Comparison of ENCODE assay signal across 13 cellular contexts in the genomic region with DNA sequence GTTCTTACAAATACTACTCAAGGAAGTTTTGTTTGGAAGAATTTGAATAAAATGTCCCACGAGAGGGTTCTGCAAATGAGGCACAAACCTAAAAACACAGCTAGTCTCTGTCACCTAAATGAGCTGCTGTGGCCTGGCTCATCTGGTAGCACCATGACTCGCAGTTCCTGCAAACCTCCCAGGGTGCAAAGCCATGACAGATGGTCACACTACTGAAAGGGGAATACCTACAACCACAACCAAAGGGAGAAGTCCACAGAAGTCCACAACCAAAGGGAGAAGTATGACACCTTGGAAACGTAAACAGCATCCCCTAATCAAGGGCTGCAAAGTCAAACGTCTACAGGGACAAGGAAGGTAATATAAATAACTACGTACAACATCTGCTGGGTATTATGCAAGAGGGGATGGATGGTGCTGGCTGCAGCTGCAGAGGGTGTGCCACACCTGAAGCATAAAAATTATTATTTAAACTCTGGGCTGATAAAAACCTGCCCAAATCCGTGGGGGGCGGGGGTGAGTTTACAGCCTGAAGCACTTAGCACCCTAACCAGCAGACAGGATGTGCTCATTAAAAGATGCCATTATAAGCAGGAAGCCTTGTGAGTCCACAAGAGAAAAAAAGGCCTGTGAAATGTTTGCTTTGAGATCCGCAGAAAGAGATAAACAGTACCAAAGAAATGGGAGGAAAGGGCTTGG.
A peak's percentile ranks its signal among the peaks of the same experiment; 100 is the strongest.
DNase-seq lines count a peak whose midpoint lies in the region; ATAC-seq and TF ChIP-seq lines count a peak whose summit lies in the region.
"Had no signal": no experiment of that assay in that cellular context is flagged by ENCODE, and none has a peak within 500 bp of the region (broad histone marks: within the 10 kb centered on the region; RNA-seq: fewer than 3 reads in every experiment).

No MANE protein-coding gene starts in this region.

- no peak overlapping the region for H3K27ac ChIP-seq in A673 (ENCODE audit: low read depth, low read length, poor library complexity, severe bottlenecking)
- peak overlapping the region; percentile 13 to 41 for H3K27ac ChIP-seq in esophagus (ENCODE audit: low read depth in 2 of 2, low read length in 1 of 2)
- H3K27ac ChIP-seq: SJCRH30 had no signal

- H3K9me3 Mint-ChIP-seq in activated T-cell treated with anti-CD3 and anti-CD28 coated beads, Interleukin-2, amount 50 U/mL, for 4 hours = no peaks in the 10 kb centered on the region
- H3K9me3 Mint-ChIP-seq in activated CD4-positive, alpha-beta T cell treated with anti-CD3 and anti-CD28 coated beads, Interleukin-2, amount 10 ng/mL, durations not matched to agents 24 days and 14 days = no peaks in the 10 kb centered on the region

- H3K27ac Mint-ChIP-seq in activated CD4-positive, alpha-beta T cell treated with anti-CD3 and anti-CD28 coated beads, Interleukin-2, amount 10 ng/mL, durations not matched to agents 24 days and 14 days = no peak overlapping the region
- H3K27ac Mint-ChIP-seq: stimulated activated effector memory CD8-positive, alpha-beta T cell treated with anti-CD3 and anti-CD28 coated beads, Interleukin-12 subunit alpha, Interleukin-12 subunit beta, amount 100 ng/mL, for 72 hours had no signal

- ATAC-seq in GM19025 (IDR thresholded peaks at IDR 0.05; ENCODE audit: low read depth, unreplicated experiment) (peak; percentile 55), GM21786 (IDR thresholded peaks at IDR 0.05; ENCODE audit: unreplicated experiment) (no peak)
- ATAC-seq in activated T-cell treated with anti-CD3 and anti-CD28 coated beads, Interleukin-2, amount 50 U/mL, for 4 hours = no peak
- ATAC-seq: stimulated activated effector memory CD8-positive, alpha-beta T cell treated with anti-CD3 and anti-CD28 coated beads, Interleukin-12 subunit alpha, Interleukin-12 subunit beta, amount 100 ng/mL, for 72 hours had no signal

- 38 to 39% methylated on average over 8 of the region's 8 CpGs for WGBS in esophagus, 2 donors

- no peaks in the 10 kb centered on the region for H3K36me3 Mint-ChIP-seq in activated T-cell treated with anti-CD3 and anti-CD28 coated beads, Interleukin-2, amount 50 U/mL, for 4 hours (ENCODE audit: insufficient read depth)
- no peaks in the 10 kb centered on the region for H3K36me3 Mint-ChIP-seq in activated CD4-positive, alpha-beta T cell treated with anti-CD3 and anti-CD28 coated beads, Interleukin-2, amount 10 ng/mL, durations not matched to agents 24 days and 14 days (ENCODE audit: low read depth)
- H3K36me3 Mint-ChIP-seq: CD4-positive, CD25-positive, alpha-beta regulatory T cell; stimulated activated effector memory CD8-positive, alpha-beta T cell treated with anti-CD3 and anti-CD28 coated beads, Interleukin-12 subunit alpha, Interleukin-12 subunit beta, amount 100 ng/mL, for 72 hours had no signal

- no peak overlapping the region for H3K4me3 Mint-ChIP-seq in activated T-cell treated with anti-CD3 and anti-CD28 coated beads, Interleukin-2, amount 50 U/mL, for 4 hours
- H3K4me3 Mint-ChIP-seq in activated CD4-positive, alpha-beta T cell treated with anti-CD3 and anti-CD28 coated beads, Interleukin-2, amount 10 ng/mL, durations not matched to agents 24 days and 14 days = no peak overlapping the region
- H3K4me3 Mint-ChIP-seq: CD4-positive, CD25-positive, alpha-beta regulatory T cell; stimulated activated effector memory CD8-positive, alpha-beta T cell treated with anti-CD3 and anti-CD28 coated beads, Interleukin-12 subunit alpha, Interleukin-12 subunit beta, amount 100 ng/mL, for 72 hours had no signal

- CTCF ChIA-PET in A673 (lab: Charles Lee) = no interaction called here

- H3K27me3 ChIP-seq in A673 (replicated peaks; ENCODE audit: insufficient read depth, low read depth, low read length, poor library complexity) (no peaks in the 10 kb centered on the region), esophagus (ENCODE audit: control insufficient read depth in 1 of 2, insufficient read depth in 2 of 2, low read length in 2 of 2) (no peaks in the 10 kb centered on the region)
- H3K27me3 ChIP-seq: SJCRH30 had no signal

- H3K36me3 ChIP-seq in A673 (ENCODE audit: insufficient read depth, low read length, poor library complexity, severe bottlenecking) = no peaks in the 10 kb centered on the region
- H3K36me3 ChIP-seq in esophagus (ENCODE audit: control insufficient read depth in 2 of 2, insufficient read depth in 2 of 2, low read length in 1 of 2) = no peaks in the 10 kb centered on the region
- H3K36me3 ChIP-seq: SJCRH30 had no signal

- peak; percentile 68 for DNase-seq in A673 (ENCODE audit: low spot score)
- DNase-seq in NCI-H510A (lab: John Stamatoyannopoulos, UW) = peak; percentile 61
- DNase-seq in SKM-1 treated with dmso at 0.1 percent for 144 hours (lab: John Stamatoyannopoulos, UW; ENCODE audit: unreplicated experiment) = no peak
- DNase-seq in activated T-cell treated with anti-CD3 and anti-CD28 coated beads, Interleukin-2, amount 50 U/mL, for 4 hours = no peak
- DNase-seq in activated CD4-positive, alpha-beta T cell treated with anti-CD3 and anti-CD28 coated beads, Interleukin-2, amount 10 ng/mL, durations not matched to agents 24 days and 14 days = no peak
- DNase-seq: activated CD8-positive, alpha-beta memory T cell treated with anti-CD3 and anti-CD28 coated beads, Interleukin-2, amount 50 U/mL, for 48 hours; kidney had no signal

- H3K4me1 Mint-ChIP-seq in activated T-cell treated with anti-CD3 and anti-CD28 coated beads, Interleukin-2, amount 50 U/mL, for 4 hours (ENCODE audit: low read depth) = no peaks in the 10 kb centered on the region
- H3K4me1 Mint-ChIP-seq in activated CD4-positive, alpha-beta T cell treated with anti-CD3 and anti-CD28 coated beads, Interleukin-2, amount 10 ng/mL, durations not matched to agents 24 days and 14 days = no peaks in the 10 kb centered on the region
- H3K4me1 Mint-ChIP-seq: stimulated activated effector memory CD8-positive, alpha-beta T cell treated with anti-CD3 and anti-CD28 coated beads, Interleukin-12 subunit alpha, Interleukin-12 subunit beta, amount 100 ng/mL, for 72 hours had no signal

- POLR2A ChIA-PET in A673 (lab: Charles Lee; ENCODE audit: low non-redundant PET) = interaction anchor here (0.7 kb wide), 1 partner anchor 17 kb away, joined by 3 read pairs; no protein-coding TSS in a partner anchor

- H3K9me3 ChIP-seq in A673 (ENCODE audit: low read depth, low read length, poor library complexity, severe bottlenecking) = no peaks in the 10 kb centered on the region
- no peaks in the 10 kb centered on the region for H3K9me3 ChIP-seq in esophagus (ENCODE audit: control insufficient read depth in 2 of 2, insufficient read depth in 1 of 2, low read depth in 1 of 2, low read length in 1 of 2)
- H3K9me3 ChIP-seq: SJCRH30 had no signal

- H3K4me1 ChIP-seq in A673 (ENCODE audit: insufficient read depth, low read length, poor library complexity, severe bottlenecking) (peaks cover 19% of the 10 kb centered on the region), esophagus (ENCODE audit: control insufficient read depth in 2 of 2, insufficient read depth in 2 of 2, low read length in 1 of 2) (peaks cover 0 to 5% of the 10 kb centered on the region in 2 donors)

- BruUV-seq in A673 (replicated peaks; lab: Mats Ljungman, UMichigan) = no TSS peak

- no peaks in the 10 kb centered on the region for H3K27me3 Mint-ChIP-seq in activated T-cell treated with anti-CD3 and anti-CD28 coated beads, Interleukin-2, amount 50 U/mL, for 4 hours (ENCODE audit: low read depth)
- no peaks in the 10 kb centered on the region for H3K27me3 Mint-ChIP-seq in activated CD4-positive, alpha-beta T cell treated with anti-CD3 and anti-CD28 coated beads, Interleukin-2, amount 10 ng/mL, durations not matched to agents 24 days and 14 days
- H3K27me3 Mint-ChIP-seq: CD4-positive, CD25-positive, alpha-beta regulatory T cell had no signal

- no peak for TF ChIP-seq CTCF in A673 (conservative IDR thresholded peaks at IDR 0.05; ENCODE audit: low read depth, low read length)

- intact Hi-C loops in A673 (cut with micrococcal nuclease; ENCODE audit: unreplicated experiment) = no loop called here
- intact Hi-C loops in activated CD4-positive, alpha-beta T cell treated with anti-CD3 and anti-CD28 coated beads, Interleukin-2, amount 10 ng/mL, durations not matched to agents 24 days and 14 days (cut with micrococcal nuclease) = no loop called here

- H3K4me3 ChIP-seq in A673 (ENCODE audit: low read depth, low read length, poor library complexity, severe bottlenecking) = no peak overlapping the region
- no peak overlapping the region for H3K4me3 ChIP-seq in esophagus (ENCODE audit: low read depth in 1 of 2, low read length in 2 of 2)
- H3K4me3 ChIP-seq: SJCRH30 had no signal

Comparison
In these comparisons a context has a peak if more than half of its experiments do, and no peak if none do; other contexts are left out.
1. DNase-seq: peak in A673 (single experiment) and NCI-H510A (single experiment); none in SKM-1 treated with dmso at 0.1 percent for 144 hours (single experiment), activated T-cell treated with anti-CD3 and anti-CD28 coated beads, Interleukin-2, amount 50 U/mL, for 4 hours (single experiment) and activated CD4-positive, alpha-beta T cell treated with anti-CD3 and anti-CD28 coated beads, Interleukin-2, amount 10 ng/mL, durations not matched to agents 24 days and 14 days (single experiment).